22 cellular contexts compared by ENCODE assay signal in the genomic region with DNA sequence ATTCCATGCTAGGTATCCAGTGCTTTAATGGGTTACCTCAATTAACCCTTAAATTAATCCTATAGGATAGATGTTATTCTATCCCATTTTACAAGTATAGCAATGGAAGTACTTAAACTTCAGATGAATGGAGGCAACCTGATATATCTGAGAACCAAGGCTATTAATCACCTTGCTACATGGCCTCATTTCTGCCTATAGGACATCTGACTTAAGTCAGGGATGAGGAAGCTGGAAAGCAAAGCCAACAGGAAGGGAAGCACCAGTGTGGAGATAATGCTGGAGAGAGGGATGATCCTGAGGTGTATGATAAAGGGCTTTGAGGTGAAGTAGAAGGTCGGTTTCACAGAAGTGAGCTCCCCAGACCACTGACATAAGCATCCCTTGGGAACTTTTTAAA.
"Had no signal": no experiment of that assay in that cellular context is flagged by ENCODE, and none has a peak within 500 bp of the region (broad histone marks: within the 10 kb centered on the region; RNA-seq: fewer than 3 reads in every experiment).

No MANE protein-coding gene starts in this region.

- H3K36me3 ChIP-seq: colonic mucosa, esophagus muscularis mucosa, gastrocnemius medialis, neutrophil, ovary, prostate gland, spleen, upper lobe of left lung had no signal

- H3K9me3 Mint-ChIP-seq: activated T-cell treated with anti-CD3 and anti-CD28 coated beads, Interleukin-2, amount 50 U/mL, for 4 hours; activated T-helper 2 cell treated with anti-CD3 and anti-CD28 coated beads, Interferon-gamma antibody, Interleukin-2, Interleukin-4, amounts not matched to agents 10 μg/mL and 5 μg/mL and 100 μg/mL, durations not matched to agents 14 hours and 24 hours and 36 hours; natural killer cell had no signal

- H3K9me3 ChIP-seq: colonic mucosa, esophagus muscularis mucosa, gastrocnemius medialis, neutrophil, ovary, prostate gland, spleen, testis, upper lobe of left lung had no signal

- H3K27ac ChIP-seq: esophagus muscularis mucosa, gastrocnemius medialis, neutrophil, ovary, spleen, testis, upper lobe of left lung had no signal

- H3K27me3 ChIP-seq: colonic mucosa, esophagus muscularis mucosa, gastrocnemius medialis, neutrophil, ovary, spleen, testis, upper lobe of left lung had no signal

- ATAC-seq: activated T-cell treated with anti-CD3 and anti-CD28 coated beads, Interleukin-2, amount 50 U/mL, for 4 hours; gastrocnemius medialis; natural killer cell had no signal

- H3K27ac Mint-ChIP-seq: activated naive CD8-positive, alpha-beta T cell; activated T-helper 2 cell treated with anti-CD3 and anti-CD28 coated beads, Interferon-gamma antibody, Interleukin-2, Interleukin-4, amounts not matched to agents 10 μg/mL and 5 μg/mL and 100 μg/mL, durations not matched to agents 14 hours and 24 hours and 36 hours; natural killer cell had no signal

- H3K4me3 Mint-ChIP-seq: activated naive CD8-positive, alpha-beta T cell; activated T-cell treated with anti-CD3 and anti-CD28 coated beads, Interleukin-2, amount 50 U/mL, for 4 hours; natural killer cell had no signal

- H3K36me3 Mint-ChIP-seq: activated naive CD8-positive, alpha-beta T cell; natural killer cell had no signal

- DNase-seq: activated CD4-positive, alpha-beta T cell treated with anti-CD3 and anti-CD28 coated beads for 4 hours; activated CD4-positive, alpha-beta T cell treated with anti-CD3 and anti-CD28 coated beads, Interleukin-2, amount 50 U/mL, for 48 hours; activated CD4-positive, CD25-positive, alpha-beta regulatory T cell; activated CD8-positive, alpha-beta memory T cell treated with anti-CD3 and anti-CD28 coated beads, Interleukin-2, amount 50 U/mL, for 48 hours; activated naive CD4-positive, alpha-beta T cell; activated T-cell treated with anti-CD3 and anti-CD28 coated beads, Interleukin-2, amount 50 U/mL, for 4 hours; colonic mucosa; gastrocnemius medialis; head of caudate nucleus; midbrain; natural killer cell; ovary; spleen; stimulated activated CD4-positive, alpha-beta T cell treated with anti-CD3 and anti-CD28 coated beads, Interleukin-4, amount 100 ng/mL, for 1 hour; stimulated activated naive CD4-positive, alpha-beta T cell; testis; upper lobe of left lung had no signal

- H3K4me3 ChIP-seq: colonic mucosa, esophagus muscularis mucosa, gastrocnemius medialis, ovary, prostate gland, spleen, testis, upper lobe of left lung had no signal

- H3K4me1 ChIP-seq: colonic mucosa, gastrocnemius medialis, prostate gland, testis had no signal
